ENCODE assay signal across 1 cellular context in the genomic region with DNA sequence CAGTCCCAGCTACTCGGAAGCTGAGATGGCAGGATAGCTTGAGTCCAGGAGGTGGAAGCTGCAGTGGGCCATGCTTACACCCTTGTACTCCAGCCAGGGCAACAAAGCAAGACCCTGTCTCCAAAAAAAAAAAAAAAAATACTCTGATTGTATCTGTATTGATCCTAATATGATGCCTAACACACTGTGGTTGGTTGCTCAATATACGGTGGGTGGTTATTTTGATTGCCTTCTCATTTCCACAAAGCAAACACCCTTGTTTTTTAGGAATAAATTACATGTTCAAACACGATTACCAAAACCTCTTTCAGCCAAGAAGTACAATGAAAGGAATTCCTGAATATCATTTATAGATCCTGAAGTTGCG.
TF ChIP-seq lines count a peak whose summit lies in the region.

No MANE protein-coding gene starts in this region.

TF ChIP-seq in A549, 52 proteins besides CTCF, POLR2A, EP300 and RAD21 (continued from another document):
- TF ChIP-seq, protein P1, sequence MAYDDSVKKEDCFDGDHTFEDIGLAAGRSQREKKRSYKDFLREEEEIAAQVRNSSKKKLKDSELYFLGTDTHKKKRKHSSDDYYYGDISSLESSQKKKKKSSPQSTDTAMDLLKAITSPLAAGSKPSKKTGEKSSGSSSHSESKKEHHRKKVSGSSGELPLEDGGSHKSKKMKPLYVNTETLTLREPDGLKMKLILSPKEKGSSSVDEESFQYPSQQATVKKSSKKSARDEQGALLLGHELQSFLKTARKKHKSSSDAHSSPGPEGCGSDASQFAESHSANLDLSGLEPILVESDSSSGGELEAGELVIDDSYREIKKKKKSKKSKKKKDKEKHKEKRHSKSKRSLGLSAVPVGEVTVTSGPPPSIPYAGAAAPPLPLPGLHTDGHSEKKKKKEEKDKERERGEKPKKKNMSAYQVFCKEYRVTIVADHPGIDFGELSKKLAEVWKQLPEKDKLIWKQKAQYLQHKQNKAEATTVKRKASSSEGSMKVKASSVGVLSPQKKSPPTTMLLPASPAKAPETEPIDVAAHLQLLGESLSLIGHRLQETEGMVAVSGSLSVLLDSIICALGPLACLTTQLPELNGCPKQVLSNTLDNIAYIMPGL (CRISPR knock-in tag; IDR thresholded peaks at IDR 0.05; ENCODE audit: borderline replicate concordance), result no peak
- TF ChIP-seq HOXA7 (CRISPR knock-in tag; IDR thresholded peaks at IDR 0.05), result no peak
- TF ChIP-seq FOSL2 (IDR thresholded peaks at IDR 0.05), result no peak
- no peak for TF ChIP-seq FOSL2 (CRISPR knock-in tag; IDR thresholded peaks at IDR 0.05)
- no peak for TF ChIP-seq HOXB5 (CRISPR knock-in tag; IDR thresholded peaks at IDR 0.05)
- no peak for TF ChIP-seq NPAS2 (CRISPR knock-in tag; IDR thresholded peaks at IDR 0.05; ENCODE audit: borderline replicate concordance)
